8 cellular contexts compared by ENCODE assay signal in genomic region chr17:35577826-35578194, GRCh38. TPM values are rescaled to one million over a fixed set of nuclear protein-coding genes. Genes with fewer than 3 reads are reported as not detected.
DNase-seq lines count a peak whose midpoint lies in the region; ATAC-seq and TF ChIP-seq lines count a peak whose summit lies in the region.

No MANE protein-coding gene starts in this region.

- H3K36me3 ChIP-seq in BJ (ENCODE audit: control insufficient read depth, insufficient read depth, low read length) (no peaks in the 10 kb centered on the region), IMR-90 (ENCODE audit: control insufficient read depth, insufficient read depth, low read length) (peaks cover 4% of the 10 kb centered on the region), kidney epithelial cell (ENCODE audit: control insufficient read depth, insufficient read depth, low read length) (no peaks in the 10 kb centered on the region)

- peak overlapping the region; percentile 97 for H2AK5ac ChIP-seq in IMR-90 (ENCODE audit: low read depth, low read length)

- TF ChIP-seq RAD21 in IMR-90 (IDR thresholded peaks at IDR 0.05; ENCODE audit: low read length): no peak

- H2BK5ac ChIP-seq in IMR-90 (ENCODE audit: low read depth, low read length, poor library complexity, severe bottlenecking): peak overlapping the region; percentile 64

- intact Hi-C loops in IMR-90 (cut with micrococcal nuclease): loop anchor here (1.0 kb wide), 1 partner anchor 10 kb away; no protein-coding TSS in a partner anchor

- peak overlapping the region; percentile 96 for H3K14ac ChIP-seq in IMR-90 (replicated peaks; ENCODE audit: low read depth, low read length)

- H4K20me1 ChIP-seq in IMR-90 (ENCODE audit: insufficient read depth, low read length): no peaks in the 10 kb centered on the region

- POLR2A ChIA-PET in BJ (lab: Charles Lee) (interaction anchor here (1.2 to 1.3 kb wide), 2 partner anchors 10 to 30 kb away, joined by 3 to 5 read pairs; no protein-coding TSS in a partner anchor), IMR-90 (lab: Charles Lee; ENCODE audit: unreplicated experiment) (interaction anchor here (0.9 to 1.3 kb wide), 3 partner anchors 9 to 135 kb away, joined by 3 to 6 read pairs (median 5); partner anchors contain the start of gene AP2B1)

- peaks cover 2% of the 10 kb centered on the region for H3K4me1 ChIP-seq in IMR-90 (ENCODE audit: control insufficient read depth, insufficient read depth, low read length)

- TF ChIP-seq CTCF in BJ (IDR thresholded peaks at IDR 0.05; ENCODE audit: insufficient read depth, low read depth, low read length): no peak
- TF ChIP-seq CTCF in IMR-90 (conservative IDR thresholded peaks at IDR 0.05; ENCODE audit: low read depth, low read length): no peak
- no peak for TF ChIP-seq CTCF in astrocyte of the spinal cord (IDR thresholded peaks at IDR 0.05; ENCODE audit: low read depth, low read length)
- no peak for TF ChIP-seq CTCF in kidney epithelial cell (IDR thresholded peaks at IDR 0.05; ENCODE audit: insufficient read depth, low read length, poor library complexity, severe bottlenecking)

- H3K4ac ChIP-seq in IMR-90 (ENCODE audit: low read depth, low read length): peak overlapping the region; percentile 98

- H3K18ac ChIP-seq in IMR-90 (ENCODE audit: low read depth, low read length): peak overlapping the region; percentile 46; the same call in 1 of the 2 replicates

- peak overlapping the region; percentile 87 for H3K9ac ChIP-seq in IMR-90 (ENCODE audit: low read depth, low read length)

- in situ Hi-C loops in IMR-90 (cut with MboI; ENCODE audit: low sequenced_read_pairs): loop anchor here (25.0 kb wide), 1 partner anchor 591 kb away; the partner anchor contains the start of gene LIG3
- in situ Hi-C loops in astrocyte of the spinal cord (cut with HindIII; ENCODE audit: low sequenced_read_pairs): no loop called here

- H3K9me1 ChIP-seq in IMR-90 (ENCODE audit: insufficient read depth, low read length): peaks cover 8% of the 10 kb centered on the region; the same call in 1 of the 2 replicates

- H3K23ac ChIP-seq in IMR-90 (ENCODE audit: low read depth, low read length): peak overlapping the region; percentile 97

- no peak overlapping the region for H2BK15ac ChIP-seq in IMR-90 (ENCODE audit: low read depth, low read length)

- TF ChIP-seq POLR2A in IMR-90 (IDR thresholded peaks at IDR 0.05; ENCODE audit: low read depth, low read length): no peak

- CTCF ChIA-PET in BJ (lab: Yijun Ruan, JAX) (interaction anchor here (0.9 to 1.1 kb wide), 3 partner anchors 34 to 266 kb away, joined by 3 to 4 read pairs (median 3); no protein-coding TSS in a partner anchor), IMR-90 (lab: Yijun Ruan, JAX) (no interaction called here)

- BruUV-seq in IMR-90 (replicated peaks; lab: Mats Ljungman, UMichigan): TSS peak; percentile 82

- peak overlapping the region; percentile 77 for H3K56ac ChIP-seq in IMR-90 (ENCODE audit: extremely low read depth, insufficient read depth, low read length)

- H2BK20ac ChIP-seq in IMR-90 (ENCODE audit: low read depth, low read length): peak overlapping the region; percentile 16; the same call in 1 of the 2 replicates

- H2AK9ac ChIP-seq in IMR-90 (replicated peaks; ENCODE audit: low read depth, low read length, poor library complexity): peak overlapping the region; percentile 99

- DNase-seq in BJ (ENCODE audit: low read depth) (no peak), IMR-90 (peak; percentile 18), astrocyte of the spinal cord (ENCODE audit: low read depth, low spot score) (peak; percentile 9), kidney epithelial cell (ENCODE audit: low read depth) (no peak), NCI-H187 (lab: John Stamatoyannopoulos, UW) (no peak), SIG-M5 (lab: John Stamatoyannopoulos, UW) (no peak)

- peak overlapping the region; percentile 94 to 99 for H4K8ac ChIP-seq in IMR-90 (ENCODE audit: low read depth in 2 of 2, low read length in 2 of 2)

- peak overlapping the region; percentile 98 for H2AFZ ChIP-seq in IMR-90 (replicated peaks; ENCODE audit: low read length, poor library complexity)

- peak overlapping the region; percentile 96 for H4K5ac ChIP-seq in IMR-90 (ENCODE audit: low read depth, low read length)

- dilution Hi-C loops in IMR-90 (cut with HindIII; ENCODE audit: low sequenced_read_pairs, unreplicated experiment): no loop called here

- WGBS in IMR-90 (ENCODE audit: extremely low coverage in 2 of 2, insufficient read length in 1 of 2), 2 experiments: 0% methylated on average over 1 of the region's 8 CpGs; no CpG with 5 or more reads in 1 of the 2 experiments

- ATAC-seq in IMR-90 (ENCODE audit: low read depth) (peak; percentile 33), HG03159 (IDR thresholded peaks at IDR 0.05; ENCODE audit: unreplicated experiment) (no peak)

- H3K9me3 ChIP-seq in IMR-90 (ENCODE audit: control insufficient read depth, insufficient read depth, low read length): no peaks in the 10 kb centered on the region

- peak overlapping the region; percentile 83 for H3K27ac ChIP-seq in IMR-90 (ENCODE audit: insufficient read depth, low read length)
- peak overlapping the region; percentile 92 for H3K27ac ChIP-seq in temporal lobe (ENCODE audit: low read depth, low read length)

- no peaks in the 10 kb centered on the region for H3K27me3 ChIP-seq in BJ (ENCODE audit: control insufficient read depth, insufficient read depth, low read length)
- no peaks in the 10 kb centered on the region for H3K27me3 ChIP-seq in IMR-90 (ENCODE audit: control insufficient read depth, insufficient read depth, low read length)
- H3K27me3 ChIP-seq in kidney epithelial cell (ENCODE audit: control insufficient read depth, insufficient read depth, low read length): no peaks in the 10 kb centered on the region

- H3K4me2 ChIP-seq in IMR-90 (ENCODE audit: low read depth, low read length): peak overlapping the region; percentile 93

- peaks cover 23 to 28% of the 10 kb centered on the region in 2 experiments; a peak in 3 of 4 replicates for H3K79me1 ChIP-seq in IMR-90 (ENCODE audit: low read depth in 1 of 2, low read length in 2 of 2)

- H3K4me3 ChIP-seq in BJ (ENCODE audit: low read depth, low read length) (peak overlapping the region; percentile 82), IMR-90 (ENCODE audit: insufficient read depth, low read depth, low read length) (peak overlapping the region; percentile 79), astrocyte of the spinal cord (ENCODE audit: low read depth, low read length) (peak overlapping the region; percentile 86), kidney epithelial cell (ENCODE audit: low read depth, low read length) (peak overlapping the region; percentile 71)

- peak overlapping the region; percentile 91 for H4K91ac ChIP-seq in IMR-90 (ENCODE audit: insufficient read depth, low read depth, low read length)

- peak overlapping the region; percentile 50 for H2BK120ac ChIP-seq in IMR-90 (ENCODE audit: low read depth, low read length)

TF ChIP-seq in IMR-90, 13 proteins besides CTCF, POLR2A, EP300 and RAD21 (continues in another document):
- no peak for TF ChIP-seq RFX5 (IDR thresholded peaks at IDR 0.05; ENCODE audit: low read depth, low read length)
- TF ChIP-seq ELK1 (IDR thresholded peaks at IDR 0.05; ENCODE audit: borderline replicate concordance, low read depth, low read length): no peak
- TF ChIP-seq FOS (IDR thresholded peaks at IDR 0.05; ENCODE audit: low read depth, low read length): no peak

RNA-seq across cellular contexts. Expression of gene PEX12, which starts 0.6 kb away (rescaled TPM):
- 8.5 and 11.0 TPM in 2 replicates for polyA plus RNA-seq in BJ (2011; rRNA removed)
- 5.5 and 7.3 TPM in 2 replicates for polyA minus RNA-seq in BJ (2011; rRNA and poly(A)+ RNA removed)
- 6.7 and 7.9 TPM in 2 replicates for total RNA-seq in IMR-90 (2012; rRNA removed)
- polyA plus RNA-seq in IMR-90 (2012; rRNA removed): 4.5 and 4.6 TPM in 2 replicates
- 1.8 and 3.7 TPM in 2 replicates for polyA plus RNA-seq in IMR-90 (2012; cell fraction: cytosol; rRNA removed)
- 0.75 and 1.7 TPM in 2 replicates for polyA plus RNA-seq in IMR-90 (2012; cell fraction: nucleus; rRNA removed; ENCODE audit: low replicate concordance)
- total RNA-seq in kidney epithelial cell: 7.2 and 8.6 TPM in 2 replicates
- 4.4 TPM for total RNA-seq in temporal lobe

RNA-seq across cellular contexts. Expression of gene AP2B1, which starts 9.3 kb away (rescaled TPM):
- polyA plus RNA-seq in BJ (2011; rRNA removed) (122 and 151 TPM in 2 replicates), IMR-90 (2012; rRNA removed) (96.5 and 102 TPM in 2 replicates)
- 112 and 128 TPM in 2 replicates for polyA minus RNA-seq in BJ (2011; rRNA and poly(A)+ RNA removed)
- total RNA-seq in IMR-90 (2012; rRNA removed) (95.3 and 125 TPM in 2 replicates), kidney epithelial cell (152 and 163 TPM in 2 replicates), temporal lobe (216 TPM)
- 40.5 and 46.9 TPM in 2 replicates for polyA plus RNA-seq in IMR-90 (2012; cell fraction: cytosol; rRNA removed)
- 19.8 and 78.9 TPM in 2 replicates for polyA plus RNA-seq in IMR-90 (2012; cell fraction: nucleus; rRNA removed; ENCODE audit: low replicate concordance)

RNA-seq across cellular contexts. Expression of gene SLFN14, which starts 17.2 kb away (rescaled TPM):
- not detected in 2 replicates for polyA plus RNA-seq in BJ (2011; rRNA removed)
- polyA minus RNA-seq in BJ (2011; rRNA and poly(A)+ RNA removed): not detected in 2 replicates
- total RNA-seq in IMR-90 (2012; rRNA removed): not detected in 2 replicates
- polyA plus RNA-seq in IMR-90 (2012; rRNA removed): not detected in 2 replicates
- not detected in 2 replicates for polyA plus RNA-seq in IMR-90 (2012; cell fraction: cytosol; rRNA removed)
- polyA plus RNA-seq in IMR-90 (2012; cell fraction: nucleus; rRNA removed; ENCODE audit: low replicate concordance): not detected in 2 replicates
- not detected in 2 replicates for total RNA-seq in kidney epithelial cell
- 0.25 TPM for total RNA-seq in temporal lobe

RNA-seq across cellular contexts. Expression of gene SLFN12L, which starts 40.3 kb away (rescaled TPM):
- polyA plus RNA-seq in BJ (2011; rRNA removed) (not detected in 2 replicates), IMR-90 (2012; rRNA removed) (0.04 TPM in 1 of 2 replicates, not detected in the other)
- polyA minus RNA-seq in BJ (2011; rRNA and poly(A)+ RNA removed): not detected in 2 replicates
- total RNA-seq in IMR-90 (2012; rRNA removed) (under 0.01 and 0.18 TPM in 2 replicates), kidney epithelial cell (not detected in 2 replicates), temporal lobe (under 0.01 TPM)
- polyA plus RNA-seq in IMR-90 (2012; cell fraction: cytosol; rRNA removed): not detected in 2 replicates
- 0.06 TPM in 1 of 2 replicates, not detected in the other for polyA plus RNA-seq in IMR-90 (2012; cell fraction: nucleus; rRNA removed; ENCODE audit: low replicate concordance)

Comparison
In these comparisons a context has a peak if more than half of its experiments do, and no peak if none do; other contexts are left out.
1. DNase-seq: peak in IMR-90 (single experiment) and astrocyte of the spinal cord (single experiment); none in BJ (single experiment), kidney epithelial cell (single experiment), NCI-H187 (0 of 2) and SIG-M5 (single experiment).
2. Peak in every context shown above with its lines, with median percentiles within 50 percentile points of each other: H3K4me3 ChIP-seq.